Comparison of ENCODE assay signal across 1 cellular context in the genomic region with DNA sequence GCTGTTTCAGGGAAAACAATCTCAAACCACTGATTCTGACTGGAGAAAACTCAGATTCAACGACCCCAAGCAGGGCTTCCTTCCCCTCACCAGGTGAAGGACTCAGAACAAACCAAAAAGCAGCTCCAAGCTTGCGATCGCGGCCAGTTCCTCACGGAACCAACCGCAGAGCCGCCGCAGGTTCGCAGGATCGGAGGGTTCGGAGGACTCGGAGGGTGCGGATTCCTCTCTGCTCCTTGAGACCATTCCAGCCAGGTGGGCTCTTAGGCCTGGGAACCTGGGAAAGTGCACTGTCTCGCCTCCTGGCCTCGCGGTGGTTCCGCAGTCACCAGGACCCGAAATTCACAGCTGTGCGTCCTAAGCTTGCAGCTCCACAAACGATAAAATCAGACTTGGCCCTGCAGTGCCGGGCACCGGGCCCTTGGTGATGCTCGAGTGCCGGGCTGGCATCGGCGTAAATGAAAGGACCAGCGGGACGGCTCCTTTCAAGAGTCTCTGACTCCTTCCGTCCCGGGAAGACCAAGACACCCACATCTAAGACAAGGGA.
A peak's percentile ranks its signal among the peaks of the same experiment; 100 is the strongest.
TF ChIP-seq lines count a peak whose summit lies in the region.

No MANE protein-coding gene starts in this region.

TF ChIP-seq in HepG2, 621 proteins besides CTCF, POLR2A, EP300 and RAD21 (continued from another document and continues in another):
- TF ChIP-seq NFAT5 (CRISPR knock-in tag; IDR thresholded peaks at IDR 0.05) (no peak), ZNF138 (CRISPR knock-in tag; IDR thresholded peaks at IDR 0.05; ENCODE audit: low read depth) (no peak), PLRG1 (conservative IDR thresholded peaks at IDR 0.05) (no peak), DNMT1 (CRISPR knock-in tag; IDR thresholded peaks at IDR 0.05) (no peak), RFXANK (CRISPR knock-in tag; IDR thresholded peaks at IDR 0.05) (no peak), GTF3A (CRISPR knock-in tag; conservative IDR thresholded peaks at IDR 0.05) (no peak), MBNL3 (CRISPR knock-in tag; conservative IDR thresholded peaks at IDR 0.05) (no peak), KDM5B (CRISPR knock-in tag; IDR thresholded peaks at IDR 0.05; ENCODE audit: borderline replicate concordance) (peak; percentile 69; the same call in 1 of the 2 replicates), NPAS2 (CRISPR knock-in tag; IDR thresholded peaks at IDR 0.05; ENCODE audit: borderline replicate concordance) (no peak), REST (IDR thresholded peaks at IDR 0.05; ENCODE audit: borderline replicate concordance in 1 of 2, low read depth in 1 of 2, low read length in 2 of 2) (no peak), ZNF556 (CRISPR knock-in tag; IDR thresholded peaks at IDR 0.05; ENCODE audit: borderline replicate concordance) (no peak), SOX5 (CRISPR knock-in tag; IDR thresholded peaks at IDR 0.05; ENCODE audit: borderline replicate concordance) (no peak; the same call in 1 of the 2 replicates), BRD4 (CRISPR knock-in tag; IDR thresholded peaks at IDR 0.05) (no peak), DRAP1 (CRISPR knock-in tag; IDR thresholded peaks at IDR 0.05) (no peak; the same call in 1 of the 2 replicates), CAMTA2 (CRISPR knock-in tag; IDR thresholded peaks at IDR 0.05; ENCODE audit: borderline replicate concordance) (peak; percentile 83; the same call in 1 of the 2 replicates), ZNF510 (CRISPR knock-in tag; IDR thresholded peaks at IDR 0.05; ENCODE audit: low read depth) (no peak), RBAK (CRISPR knock-in tag; IDR thresholded peaks at IDR 0.05) (no peak; the same call in 1 of the 2 replicates), ZNF331 (CRISPR knock-in tag; IDR thresholded peaks at IDR 0.05) (0 out of 2 replicates have a peak, but pooled peaks have one; percentile 18), ZNF275 (CRISPR knock-in tag; IDR thresholded peaks at IDR 0.05; ENCODE audit: borderline replicate concordance) (no peak), ZNF143 (CRISPR knock-in tag; IDR thresholded peaks at IDR 0.05) (no peak), AHR (CRISPR knock-in tag; IDR thresholded peaks at IDR 0.05) (peak; percentile 82; the same call in 1 of the 2 replicates), RFX1 (IDR thresholded peaks at IDR 0.05) (no peak), ZBTB44 (CRISPR knock-in tag; IDR thresholded peaks at IDR 0.05) (no peak), ZFP36L2 (CRISPR knock-in tag; IDR thresholded peaks at IDR 0.05) (no peak)
- TF ChIP-seq, protein P1, sequence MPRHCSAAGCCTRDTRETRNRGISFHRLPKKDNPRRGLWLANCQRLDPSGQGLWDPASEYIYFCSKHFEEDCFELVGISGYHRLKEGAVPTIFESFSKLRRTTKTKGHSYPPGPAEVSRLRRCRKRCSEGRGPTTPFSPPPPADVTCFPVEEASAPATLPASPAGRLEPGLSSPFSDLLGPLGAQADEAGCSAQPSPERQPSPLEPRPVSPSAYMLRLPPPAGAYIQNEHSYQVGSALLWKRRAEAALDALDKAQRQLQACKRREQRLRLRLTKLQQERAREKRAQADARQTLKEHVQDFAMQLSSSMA (CRISPR knock-in tag; IDR thresholded peaks at IDR 0.05), result no peak
- TF ChIP-seq, protein P2, sequence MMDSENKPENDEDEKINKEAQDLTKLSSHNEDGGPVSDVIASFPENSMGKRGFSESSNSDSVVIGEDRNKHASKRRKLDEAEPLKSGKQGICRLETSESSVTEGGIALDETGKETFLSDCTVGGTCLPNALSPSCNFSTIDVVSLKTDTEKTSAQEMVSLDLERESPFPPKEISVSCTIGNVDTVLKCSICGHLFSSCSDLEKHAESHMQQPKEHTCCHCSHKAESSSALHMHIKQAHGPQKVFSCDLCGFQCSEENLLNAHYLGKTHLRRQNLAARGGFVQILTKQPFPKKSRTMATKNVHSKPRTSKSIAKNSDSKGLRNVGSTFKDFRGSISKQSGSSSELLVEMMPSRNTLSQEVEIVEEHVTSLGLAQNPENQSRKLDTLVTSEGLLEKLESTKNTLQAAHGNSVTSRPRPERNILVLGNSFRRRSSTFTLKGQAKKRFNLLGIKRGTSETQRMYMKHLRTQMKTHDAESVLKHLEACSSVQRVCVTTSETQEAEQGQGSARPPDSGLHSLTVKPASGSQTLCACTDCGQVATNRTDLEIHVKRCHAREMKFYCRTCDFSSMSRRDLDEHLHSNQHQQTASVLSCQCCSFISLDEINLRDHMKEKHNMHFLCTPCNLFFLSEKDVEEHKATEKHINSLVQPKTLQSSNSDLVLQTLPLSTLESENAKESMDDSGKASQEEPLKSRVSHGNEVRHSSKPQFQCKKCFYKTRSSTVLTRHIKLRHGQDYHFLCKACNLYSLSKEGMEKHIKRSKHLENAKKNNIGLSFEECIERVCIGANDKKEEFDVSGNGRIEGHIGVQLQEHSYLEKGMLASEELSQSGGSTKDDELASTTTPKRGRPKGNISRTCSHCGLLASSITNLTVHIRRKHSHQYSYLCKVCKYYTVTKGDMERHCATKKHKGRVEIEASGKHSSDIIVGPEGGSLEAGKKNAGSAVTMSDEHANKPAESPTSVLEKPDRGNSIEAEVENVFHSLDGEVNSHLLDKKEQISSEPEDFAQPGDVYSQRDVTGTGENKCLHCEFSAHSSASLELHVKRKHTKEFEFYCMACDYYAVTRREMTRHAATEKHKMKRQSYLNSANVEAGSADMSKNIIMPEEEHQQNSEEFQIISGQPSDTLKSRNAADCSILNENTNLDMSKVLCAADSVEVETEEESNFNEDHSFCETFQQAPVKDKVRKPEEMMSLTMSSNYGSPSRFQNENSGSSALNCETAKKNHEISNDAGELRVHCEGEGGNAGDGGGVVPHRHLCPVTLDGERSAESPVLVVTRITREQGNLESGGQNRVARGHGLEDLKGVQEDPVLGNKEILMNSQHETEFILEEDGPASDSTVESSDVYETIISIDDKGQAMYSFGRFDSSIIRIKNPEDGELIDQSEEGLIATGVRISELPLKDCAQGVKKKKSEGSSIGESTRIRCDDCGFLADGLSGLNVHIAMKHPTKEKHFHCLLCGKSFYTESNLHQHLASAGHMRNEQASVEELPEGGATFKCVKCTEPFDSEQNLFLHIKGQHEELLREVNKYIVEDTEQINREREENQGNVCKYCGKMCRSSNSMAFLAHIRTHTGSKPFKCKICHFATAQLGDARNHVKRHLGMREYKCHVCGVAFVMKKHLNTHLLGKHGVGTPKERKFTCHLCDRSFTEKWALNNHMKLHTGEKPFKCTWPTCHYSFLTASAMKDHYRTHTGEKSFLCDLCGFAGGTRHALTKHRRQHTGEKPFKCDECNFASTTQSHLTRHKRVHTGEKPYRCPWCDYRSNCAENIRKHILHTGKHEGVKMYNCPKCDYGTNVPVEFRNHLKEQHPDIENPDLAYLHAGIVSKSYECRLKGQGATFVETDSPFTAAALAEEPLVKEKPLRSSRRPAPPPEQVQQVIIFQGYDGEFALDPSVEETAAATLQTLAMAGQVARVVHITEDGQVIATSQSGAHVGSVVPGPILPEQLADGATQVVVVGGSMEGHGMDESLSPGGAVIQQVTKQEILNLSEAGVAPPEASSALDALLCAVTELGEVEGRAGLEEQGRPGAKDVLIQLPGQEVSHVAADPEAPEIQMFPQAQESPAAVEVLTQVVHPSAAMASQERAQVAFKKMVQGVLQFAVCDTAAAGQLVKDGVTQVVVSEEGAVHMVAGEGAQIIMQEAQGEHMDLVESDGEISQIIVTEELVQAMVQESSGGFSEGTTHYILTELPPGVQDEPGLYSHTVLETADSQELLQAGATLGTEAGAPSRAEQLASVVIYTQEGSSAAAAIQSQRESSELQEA (CRISPR knock-in tag; IDR thresholded peaks at IDR 0.05; ENCODE audit: not compliant biosample characterization), result no peak
